In genomic region chr10:42532996-42533395, GRCh38 we compare ENCODE assay signal across 6 cellular contexts.
"Had no signal": no experiment of that assay in that cellular context is flagged by ENCODE, and none has a peak within 500 bp of the region (broad histone marks: within the 10 kb centered on the region; RNA-seq: fewer than 3 reads in every experiment).

No MANE protein-coding gene starts in this region.

- H3K4me3 ChIP-seq: K562 had no signal

- ATAC-seq: HepG2, K562 had no signal

- H3K27ac ChIP-seq: HL-60 had no signal

- DNase-seq: IMR-90, KBM-7, KG1 had no signal
